Comparison of ENCODE assay signal across 28 cellular contexts in genomic region chr2:161381581-161381980, GRCh38.
"Had no signal": no experiment of that assay in that cellular context is flagged by ENCODE, and none has a peak within 500 bp of the region (broad histone marks: within the 10 kb centered on the region; RNA-seq: fewer than 3 reads in every experiment).

No MANE protein-coding gene starts in this region.

- H3K36me3 ChIP-seq: ovary, right lobe of liver, suprapubic skin, thoracic aorta, tibial artery had no signal

- FAIRE-seq: urothelium cell line had no signal

- H3K27ac ChIP-seq: left lung, lower lobe of right lung, ovary, right atrium auricular region, right lobe of liver, stomach, suprapubic skin, thoracic aorta, tibial artery, upper lobe of right lung had no signal

- ATAC-seq: left colon; left lung; lower lobe of right lung; mucosa of descending colon; naive thymus-derived CD4-positive, alpha-beta T cell; natural killer cell treated with Interleukin-12 subunit alpha and Interleukin-12 subunit beta and Interleukin-15 and Interleukin-18, amount 100 ng/mL, for 72 hours; right lobe of liver; stimulated activated naive B cell treated with anti-CD40 and anti-IgM and Interleukin-4, amounts not matched to agents 10 μg/mL and 1 μg/mL and 100 μg/mL, for 72 hours; stimulated activated naive CD8-positive, alpha-beta T cell treated with anti-CD3 and anti-CD28 coated beads, Interleukin-15, Interleukin-2, amounts not matched to agents 100 U/mL and 50 U/mL, for 24 hours; upper lobe of right lung had no signal

- H3K27ac Mint-ChIP-seq: naive thymus-derived CD4-positive, alpha-beta T cell; natural killer cell treated with Interleukin-12 subunit alpha and Interleukin-12 subunit beta and Interleukin-15 and Interleukin-18, amount 100 ng/mL, for 72 hours; progenitor cell of endocrine pancreas; stimulated activated naive B cell treated with anti-CD40 and anti-IgM and Interleukin-4, amounts not matched to agents 10 μg/mL and 1 μg/mL and 100 μg/mL, for 72 hours had no signal

- H3K36me3 Mint-ChIP-seq: natural killer cell treated with Interleukin-12 subunit alpha and Interleukin-12 subunit beta and Interleukin-15 and Interleukin-18, amount 100 ng/mL, for 72 hours had no signal

- H3K4me3 Mint-ChIP-seq: naive thymus-derived CD4-positive, alpha-beta T cell; natural killer cell treated with Interleukin-12 subunit alpha and Interleukin-12 subunit beta and Interleukin-15 and Interleukin-18, amount 100 ng/mL, for 72 hours; stimulated activated naive B cell treated with anti-CD40 and anti-IgM and Interleukin-4, amounts not matched to agents 10 μg/mL and 1 μg/mL and 100 μg/mL, for 72 hours had no signal

- DNase-seq: hippocampal formation; kidney; left colon; left lung; lower lobe of right lung; mammary epithelial cell; midbrain; mucosa of descending colon; naive thymus-derived CD4-positive, alpha-beta T cell; ovary; right lobe of liver; stimulated activated CD4-positive, alpha-beta T cell treated with anti-CD3 and anti-CD28 coated beads, Interleukin-1b, Interleukin-23, amount 100 ng/mL, for 48 hours; stimulated activated CD4-positive, alpha-beta T cell treated with anti-CD3 and anti-CD28 coated beads, Interleukin-2, amount 100 ng/mL, for 48 hours; stimulated activated CD4-positive, alpha-beta T cell treated with anti-CD3 and anti-CD28 coated beads, Interleukin-4, amount 100 ng/mL, for 4 hours; stimulated activated CD8-positive, alpha-beta memory T cell treated with anti-CD3 and anti-CD28 coated beads, Interleukin-4, amount 100 ng/mL, for 48 hours; stimulated activated naive B cell treated with anti-CD40 and anti-IgM and Interleukin-4, amounts not matched to agents 10 μg/mL and 1 μg/mL and 100 μg/mL, for 72 hours; stimulated activated naive CD8-positive, alpha-beta T cell treated with anti-CD3 and anti-CD28 coated beads, Interleukin-15, Interleukin-2, amounts not matched to agents 100 U/mL and 50 U/mL, for 24 hours; stomach; tibial artery; trophoblast cell; upper lobe of right lung had no signal

- H3K9me3 ChIP-seq: left lung, lower lobe of right lung, mucosa of descending colon, ovary, right atrium auricular region, right lobe of liver, stomach, suprapubic skin, thoracic aorta, tibial artery, upper lobe of right lung had no signal

- H3K27me3 ChIP-seq: left lung, ovary, right atrium auricular region, right lobe of liver, stomach, suprapubic skin, tibial artery, upper lobe of right lung had no signal

- H3K4me1 ChIP-seq: left lung, lower lobe of right lung, right atrium auricular region, right lobe of liver, stomach, suprapubic skin, tibial artery, upper lobe of right lung had no signal

- H3K4me3 ChIP-seq: left lung, lower lobe of right lung, mucosa of descending colon, ovary, right atrium auricular region, right lobe of liver, smooth muscle cell, stomach, suprapubic skin, thoracic aorta, tibial artery, upper lobe of right lung had no signal

- H3K9me3 Mint-ChIP-seq: naive thymus-derived CD4-positive, alpha-beta T cell; natural killer cell treated with Interleukin-12 subunit alpha and Interleukin-12 subunit beta and Interleukin-15 and Interleukin-18, amount 100 ng/mL, for 72 hours; stimulated activated naive B cell treated with anti-CD40 and anti-IgM and Interleukin-4, amounts not matched to agents 10 μg/mL and 1 μg/mL and 100 μg/mL, for 72 hours had no signal

- H3K27me3 Mint-ChIP-seq: naive thymus-derived CD4-positive, alpha-beta T cell; natural killer cell treated with Interleukin-12 subunit alpha and Interleukin-12 subunit beta and Interleukin-15 and Interleukin-18, amount 100 ng/mL, for 72 hours; progenitor cell of endocrine pancreas; stimulated activated naive B cell treated with anti-CD40 and anti-IgM and Interleukin-4, amounts not matched to agents 10 μg/mL and 1 μg/mL and 100 μg/mL, for 72 hours had no signal
